In genomic region chr10:73898730-73899400, GRCh38 we compare ENCODE assay signal across 15 cellular contexts. TPM values are rescaled to one million over a fixed set of nuclear protein-coding genes. Genes with fewer than 3 reads are reported as not detected.
A peak's percentile ranks its signal among the peaks of the same experiment; 100 is the strongest.
DNase-seq lines count a peak whose midpoint lies in the region; ATAC-seq and TF ChIP-seq lines count a peak whose summit lies in the region.
"Had no signal": no experiment of that assay in that cellular context is flagged by ENCODE, and none has a peak within 500 bp of the region (broad histone marks: within the 10 kb centered on the region; RNA-seq: fewer than 3 reads in every experiment).

No MANE protein-coding gene starts in this region.

- POLR2A ChIA-PET in Panc1 (lab: Charles Lee) = interaction anchor here (1.3 kb wide), 1 partner anchor 10 kb away, joined by 3 read pairs; no protein-coding TSS in a partner anchor

- H3K36me3 Mint-ChIP-seq in stimulated activated memory B cell treated with anti-CD40 and anti-IgM and Interleukin-4, amounts not matched to agents 10 μg/mL and 1 μg/mL and 100 μg/mL, for 72 hours = no peaks in the 10 kb centered on the region

- DNase-seq in EH (ENCODE audit: low read depth) (peak; percentile 50), Panc1 (ENCODE audit: low read depth, low spot score) (no peak), fibroblast of villous mesenchyme (ENCODE audit: low read depth) (peak; percentile 75), renal cortical epithelial cell (ENCODE audit: low read depth) (peak; percentile 60), SK-N-DZ (ENCODE audit: low spot score) (no peak), A172 (ENCODE audit: low spot score) (no peak)
- DNase-seq: activated CD4-positive, alpha-beta T cell treated with anti-CD3 and anti-CD28 coated beads, Interleukin-2, amount 50 U/mL, for 48 hours; activated naive CD8-positive, alpha-beta T cell treated with anti-CD3 and anti-CD28 coated beads, Interleukin-2, amount 50 U/mL, for 24 hours; activated T-cell treated with anti-CD3 and anti-CD28 coated beads, Interleukin-2, amount 50 U/mL, for 72 hours; hypothalamus; lower lobe of right lung; MM.1S; stimulated activated CD4-positive, alpha-beta T cell treated with anti-CD3 and anti-CD28 coated beads, Interleukin-15, amount 100 ng/mL, for 24 hours had no signal

- no peaks in the 10 kb centered on the region for H3K27me3 ChIP-seq in Panc1 (ENCODE audit: control insufficient read depth, insufficient read depth, low read length)

- no peaks in the 10 kb centered on the region for H3K36me3 ChIP-seq in Panc1 (ENCODE audit: control insufficient read depth, insufficient read depth, low read length)
- H3K36me3 ChIP-seq: lower lobe of right lung had no signal

- TF ChIP-seq CTCF in Panc1 (IDR thresholded peaks at IDR 0.05) = no peak
- no peak for TF ChIP-seq CTCF in fibroblast of villous mesenchyme (IDR thresholded peaks at IDR 0.05; ENCODE audit: insufficient read depth, low read depth, low read length)

- ATAC-seq in Panc1 (no peak), GM21528 (IDR thresholded peaks at IDR 0.05; ENCODE audit: low FRiP score, unreplicated experiment) (no peak)
- ATAC-seq in stimulated activated memory B cell treated with anti-CD40 and anti-IgM and Interleukin-4, amounts not matched to agents 10 μg/mL and 1 μg/mL and 100 μg/mL, for 72 hours = no peak
- ATAC-seq: activated naive CD8-positive, alpha-beta T cell treated with anti-CD3 and anti-CD28 coated beads, Interleukin-2, amount 50 U/mL, for 24 hours; activated T-cell treated with anti-CD3 and anti-CD28 coated beads, Interleukin-2, amount 50 U/mL, for 72 hours had no signal

- in situ Hi-C loops in Panc1 (cut with HindIII; ENCODE audit: low pct_unique_long_range_greater_than_20kb, low sequenced_read_pairs) = no loop called here

- H3K27me3 Mint-ChIP-seq in stimulated activated memory B cell treated with anti-CD40 and anti-IgM and Interleukin-4, amounts not matched to agents 10 μg/mL and 1 μg/mL and 100 μg/mL, for 72 hours = no peaks in the 10 kb centered on the region

- peak overlapping the region; percentile 48; the same call in 1 of the 2 replicates for H3K27ac ChIP-seq in Panc1 (ENCODE audit: low read length)
- H3K27ac ChIP-seq: lower lobe of right lung had no signal

- BruUV-seq in Panc1 (replicated peaks; lab: Mats Ljungman, UMichigan) = no TSS peak

- no peak overlapping the region for H3K27ac Mint-ChIP-seq in stimulated activated memory B cell treated with anti-CD40 and anti-IgM and Interleukin-4, amounts not matched to agents 10 μg/mL and 1 μg/mL and 100 μg/mL, for 72 hours
- H3K27ac Mint-ChIP-seq: activated naive CD8-positive, alpha-beta T cell treated with anti-CD3 and anti-CD28 coated beads, Interleukin-2, amount 50 U/mL, for 24 hours; activated T-cell treated with anti-CD3 and anti-CD28 coated beads, Interleukin-2, amount 50 U/mL, for 72 hours had no signal

- no peak overlapping the region for H3K4me3 Mint-ChIP-seq in stimulated activated memory B cell treated with anti-CD40 and anti-IgM and Interleukin-4, amounts not matched to agents 10 μg/mL and 1 μg/mL and 100 μg/mL, for 72 hours
- H3K4me3 Mint-ChIP-seq: activated naive CD8-positive, alpha-beta T cell treated with anti-CD3 and anti-CD28 coated beads, Interleukin-2, amount 50 U/mL, for 24 hours; activated T-cell treated with anti-CD3 and anti-CD28 coated beads, Interleukin-2, amount 50 U/mL, for 72 hours had no signal

- no peaks in the 10 kb centered on the region for H3K9me3 Mint-ChIP-seq in stimulated activated memory B cell treated with anti-CD40 and anti-IgM and Interleukin-4, amounts not matched to agents 10 μg/mL and 1 μg/mL and 100 μg/mL, for 72 hours
- H3K9me3 Mint-ChIP-seq: activated naive CD8-positive, alpha-beta T cell treated with anti-CD3 and anti-CD28 coated beads, Interleukin-2, amount 50 U/mL, for 24 hours; activated T-cell treated with anti-CD3 and anti-CD28 coated beads, Interleukin-2, amount 50 U/mL, for 72 hours had no signal

- no peaks in the 10 kb centered on the region for H3K9me3 ChIP-seq in Panc1 (ENCODE audit: control insufficient read depth, insufficient read depth, low read depth, low read length)
- H3K9me3 ChIP-seq: lower lobe of right lung had no signal

- intact Hi-C loops in Panc1 (cut with micrococcal nuclease; ENCODE audit: unreplicated experiment) = no loop called here

- H3K4me1 ChIP-seq in Panc1 (ENCODE audit: control insufficient read depth, insufficient read depth, low read length) = peaks cover 3% of the 10 kb centered on the region; the same call in 1 of the 2 replicates
- H3K4me1 ChIP-seq: lower lobe of right lung had no signal

- CTCF ChIA-PET in Panc1 (lab: Charles Lee) = interaction anchor here (1.0 kb wide), 2 partner anchors 8 to 42 kb away, joined by 3 to 7 read pairs; no protein-coding TSS in a partner anchor

- H3K4me3 ChIP-seq in Panc1 (ENCODE audit: low read depth in 2 of 2, low read length in 2 of 2) (no peak overlapping the region), fibroblast of villous mesenchyme (ENCODE audit: low read depth, low read length) (no peak overlapping the region)
- H3K4me3 ChIP-seq: lower lobe of right lung had no signal

- no peaks in the 10 kb centered on the region for H3K4me1 Mint-ChIP-seq in stimulated activated memory B cell treated with anti-CD40 and anti-IgM and Interleukin-4, amounts not matched to agents 10 μg/mL and 1 μg/mL and 100 μg/mL, for 72 hours

RNA-seq across cellular contexts. Expression of gene PLAU, which starts 12.1 kb away (rescaled TPM):
- total RNA-seq in Panc1 (2021; ENCODE audit: unreplicated experiment) = 305 TPM
- polyA plus RNA-seq in Panc1 (2012; ENCODE audit: insufficient read length) = 162 TPM
- 104 and 111 TPM in 2 replicates for total RNA-seq in fibroblast of villous mesenchyme
- 238 and 1,509 TPM in 2 replicates for total RNA-seq in renal cortical epithelial cell
- 0.06 TPM in 1 of 2 replicates, not detected in the other for polyA plus RNA-seq in SK-N-DZ (2014; cell fraction: cytosol; rRNA removed)
- polyA plus RNA-seq in SK-N-DZ (2014; cell fraction: nucleus; rRNA removed) = not detected in 2 replicates
- total RNA-seq in A172 (2014; rRNA removed; shearing (Covaris generic)) = 6.7 and 8.9 TPM in 2 replicates

RNA-seq across cellular contexts. Expression of gene CAMK2G, which starts 24.5 kb away (rescaled TPM):
- total RNA-seq in Panc1 (2021; ENCODE audit: unreplicated experiment) (41.4 TPM), fibroblast of villous mesenchyme (30.6 and 36.7 TPM in 2 replicates), renal cortical epithelial cell (20.3 and 21.1 TPM in 2 replicates)
- polyA plus RNA-seq in Panc1 (2012; ENCODE audit: insufficient read length) = 37.5 TPM
- 50.3 and 68.4 TPM in 2 replicates for polyA plus RNA-seq in SK-N-DZ (2014; cell fraction: cytosol; rRNA removed)
- polyA plus RNA-seq in SK-N-DZ (2014; cell fraction: nucleus; rRNA removed) = 118 and 135 TPM in 2 replicates
- total RNA-seq in A172 (2014; rRNA removed; shearing (Covaris generic)) = 36.6 and 38.5 TPM in 2 replicates

Comparison
In these comparisons a context has a peak if more than half of its experiments do, and no peak if none do; other contexts are left out.
1. DNase-seq: peak in EH (single experiment), fibroblast of villous mesenchyme (single experiment) and renal cortical epithelial cell (single experiment); none in Panc1 (single experiment), SK-N-DZ (single experiment) and A172 (single experiment).
2. RNA of gene PLAU, which starts 12.1 kb away (total RNA-seq): 305 TPM in Panc1 (single experiment), 238 to 1,509 TPM in renal cortical epithelial cell and 104 to 111 TPM in fibroblast of villous mesenchyme; 6.7 to 8.9 TPM in A172; every median in the first group is over 10 times any median in the second.